ENCODE assay signal across 7 cellular contexts in the genomic region with DNA sequence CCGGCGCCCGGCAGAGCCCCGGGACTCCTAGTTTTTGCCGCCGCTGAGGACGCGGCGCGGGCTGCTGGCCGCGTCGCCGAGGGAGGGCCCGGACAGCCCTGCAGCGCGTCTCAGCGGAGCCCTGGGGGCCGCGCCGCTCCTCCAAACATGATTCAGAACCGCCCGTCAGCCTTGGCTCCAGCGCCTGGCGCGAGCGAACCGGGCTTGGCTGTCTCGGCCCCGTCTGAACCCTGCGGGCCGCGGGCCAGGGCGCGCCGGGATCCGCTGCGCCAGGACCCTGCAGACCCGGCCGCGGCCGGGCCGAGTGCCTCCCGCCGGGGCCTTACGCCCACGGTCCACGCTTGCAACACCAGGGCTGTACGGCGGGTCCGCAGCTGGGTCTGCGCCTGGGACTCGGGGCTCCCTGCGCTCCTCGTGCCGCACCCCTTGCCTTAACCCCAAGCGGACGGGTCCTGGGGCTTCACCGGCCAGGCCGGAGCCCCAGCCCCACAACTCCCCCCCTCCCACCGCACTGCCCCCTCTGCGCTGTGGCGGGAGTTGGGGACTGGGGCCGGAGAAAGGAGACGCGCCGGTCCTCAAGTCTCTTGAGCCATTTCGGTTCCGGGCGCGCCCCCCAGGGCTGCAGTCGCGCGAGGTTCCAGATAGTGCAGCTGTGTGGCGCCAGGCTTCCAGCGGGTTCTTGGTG. TPM values are rescaled to one million over a fixed set of nuclear protein-coding genes. Genes with fewer than 3 reads are reported as not detected.
DNase-seq lines count a peak whose midpoint lies in the region; ATAC-seq and TF ChIP-seq lines count a peak whose summit lies in the region.

No MANE protein-coding gene starts in this region.

- no peak for TF ChIP-seq EP300 in sigmoid colon (IDR thresholded peaks at IDR 0.05)

- TF ChIP-seq POLR2A in sigmoid colon (IDR thresholded peaks at IDR 0.05): no peak

- no peak overlapping the region for H3K9ac ChIP-seq in iPS-18a (ENCODE audit: low read length)

- no peak for TF ChIP-seq CTCF in brain microvascular endothelial cell (IDR thresholded peaks at IDR 0.05; ENCODE audit: low read depth, low read length, missing control alignments)
- no peak for TF ChIP-seq CTCF in sigmoid colon (IDR thresholded peaks at IDR 0.05)

- no peaks in the 10 kb centered on the region for H3K4me1 ChIP-seq in iPS-18a (ENCODE audit: control insufficient read depth, low read depth, low read length)
- H3K4me1 ChIP-seq in sigmoid colon: peaks cover 0 to 47% (median 36%) of the 10 kb centered on the region in 4 donors

- H3K27me3 Mint-ChIP-seq in IgD-negative memory B cell: peaks cover 34% of the 10 kb centered on the region

- H3K27ac ChIP-seq in brain microvascular endothelial cell (no peak overlapping the region), iPS-18a (ENCODE audit: low read length) (no peak overlapping the region), sigmoid colon (peak overlapping the region; percentile 90 to 96 (median 93))

- no peaks in the 10 kb centered on the region for H3K27me3 ChIP-seq in brain microvascular endothelial cell (replicated peaks)
- peaks cover 82% of the 10 kb centered on the region for H3K27me3 ChIP-seq in iPS-18a (ENCODE audit: control insufficient read depth, insufficient read depth, low read length)
- H3K27me3 ChIP-seq in sigmoid colon: no peaks in the 10 kb centered on the region

- H3K36me3 ChIP-seq in brain microvascular endothelial cell (replicated peaks): no peaks in the 10 kb centered on the region
- H3K36me3 ChIP-seq in iPS-18a (ENCODE audit: control insufficient read depth, low read depth, low read length): no peaks in the 10 kb centered on the region
- H3K36me3 ChIP-seq in sigmoid colon: no peaks in the 10 kb centered on the region

- peak overlapping the region; percentile 13 to 89 (median 78) for H3K4me3 Mint-ChIP-seq in IgD-negative memory B cell

- H3K9me3 ChIP-seq in iPS-18a (ENCODE audit: control insufficient read depth, low read depth, low read length): no peaks in the 10 kb centered on the region
- H3K9me3 ChIP-seq in sigmoid colon: no peaks in the 10 kb centered on the region

- H3K27ac Mint-ChIP-seq in IgD-negative memory B cell: no peak overlapping the region

- in situ Hi-C loops in brain microvascular endothelial cell (cut with HindIII; ENCODE audit: low pct_ligation_motif_present, low sequenced_read_pairs): no loop called here

- H3K4me1 Mint-ChIP-seq in IgD-negative memory B cell: peaks cover 6 to 10% (median 7%) of the 10 kb centered on the region in 3 donors

- ATAC-seq in HG02763 (IDR thresholded peaks at IDR 0.05; ENCODE audit: unreplicated experiment): no peak

- intact Hi-C loops in sigmoid colon (cut with DNase I): loop anchor here (5.0 kb wide), 1 partner anchor 907 kb away; the partner anchor contains the start of genes PFKFB2 and YOD1

- WGBS in sigmoid colon, 2 donors: 7 to 18% methylated on average over 76 of the region's 76 CpGs

- peaks cover 1% of the 10 kb centered on the region for H3K36me3 Mint-ChIP-seq in IgD-negative memory B cell

- DNase-seq in brain microvascular endothelial cell (peak; percentile 14), sigmoid colon (peak; percentile 94), NCI-H748 treated with DMSO at 0.1 percent for 48 hours (lab: John Stamatoyannopoulos, UW) (no peak)
- no peak for DNase-seq in effector CD4-positive, alpha-beta T cell

- peaks cover 0 to 2% (median 0%) of the 10 kb centered on the region in 3 donors for H3K9me3 Mint-ChIP-seq in IgD-negative memory B cell

- H3K4me3 ChIP-seq in brain microvascular endothelial cell (ENCODE audit: low read depth, low read length): peak overlapping the region; percentile 50
- H3K4me3 ChIP-seq in iPS-18a (ENCODE audit: low read length): peak overlapping the region; percentile 53
- H3K4me3 ChIP-seq in sigmoid colon: peak overlapping the region; percentile 27 to 56 (median 52)

RNA-seq across cellular contexts. Expression of gene CD34, which starts 48.4 kb away (rescaled TPM):
- polyA plus RNA-seq in IgD-negative memory B cell (not detected), sigmoid colon (10 to 100 TPM in 1 of 3 donors, 1 to 10 TPM in 2; 1.8 to 10.2 (median 8.4) TPM)
- 10 to 100 TPM; 15.9 to 58.7 (median 32.1) TPM for total RNA-seq in sigmoid colon

Comparison
In these comparisons a context has a peak if more than half of its experiments do, and no peak if none do; other contexts are left out.
1. DNase-seq: peak in brain microvascular endothelial cell (single experiment) and sigmoid colon (single experiment); none in effector CD4-positive, alpha-beta T cell (single experiment) and NCI-H748 treated with DMSO at 0.1 percent for 48 hours (single experiment).
2. H3K27ac ChIP-seq: peak in sigmoid colon (4 of 4); none in brain microvascular endothelial cell (single experiment) and iPS-18a (single experiment).
3. Peak in every context shown above with its lines, with median percentiles within 50 percentile points of each other: H3K4me3 ChIP-seq.